In genomic region chr5:151682240-151682639, GRCh38 we compare ENCODE assay signal across 14 cellular contexts. TPM values are rescaled to one million over a fixed set of nuclear protein-coding genes. Genes with fewer than 3 reads are reported as not detected.
DNase-seq lines count a peak whose midpoint lies in the region; ATAC-seq and TF ChIP-seq lines count a peak whose summit lies in the region.
"Had no signal": no experiment of that assay in that cellular context is flagged by ENCODE, and none has a peak within 500 bp of the region (broad histone marks: within the 10 kb centered on the region; RNA-seq: fewer than 3 reads in every experiment).

No MANE protein-coding gene starts in this region.

- TF ChIP-seq EP300 in esophagus muscularis mucosa (IDR thresholded peaks at IDR 0.05): no peak

- H3K4me1 ChIP-seq in heart right ventricle (peaks cover 16 to 81% (median 74%) of the 10 kb centered on the region in 9 donors), esophagus muscularis mucosa (peaks cover 63 to 99% (median 96%) of the 10 kb centered on the region in 4 donors), parathyroid adenoma (peaks cover 32% of the 10 kb centered on the region)
- H3K4me1 ChIP-seq: colonic mucosa had no signal

- peak overlapping the region; percentile 54 to 95 (median 90) for H3K27ac ChIP-seq in heart right ventricle
- H3K27ac ChIP-seq in esophagus muscularis mucosa (replicated peaks in 1 of 4): peak overlapping the region; percentile 86 to 92 (median 88)
- H3K27ac ChIP-seq in parathyroid adenoma: peak overlapping the region; percentile 17

- no peak overlapping the region for H2AFZ ChIP-seq in parathyroid adenoma

- DNase-seq in heart right ventricle (no peak), left cardiac atrium (no peak), esophagus muscularis mucosa (ENCODE audit: extremely low spot score) (no peak), DMS53 treated with DMSO at 0.1 percent for 48 hours (lab: John Stamatoyannopoulos, UW; ENCODE audit: unreplicated experiment) (no peak), COLO668 (lab: John Stamatoyannopoulos, UW; ENCODE audit: unreplicated experiment) (no peak), OCI-M1 (lab: John Stamatoyannopoulos, UW) (no peak), NCI-H1436 treated with DMSO at 0.1 percent for 48 hours (lab: John Stamatoyannopoulos, UW) (no peak)
- DNase-seq: ACHN; activated CD4-positive, alpha-beta T cell treated with anti-CD3 and anti-CD28 coated beads, Interleukin-2, amount 50 U/mL, for 1 hour; activated gamma-delta T cell; colonic mucosa; NCI-H526 treated with DMSO at 0.1 percent for 48 hours; SW 1271 had no signal

- H3K4me3 ChIP-seq in heart right ventricle (peak overlapping the region in 9 of 10 donors; percentile 6 to 78 (median 69)), esophagus muscularis mucosa (peak overlapping the region in 3 of 4 donors; percentile 13 to 77 (median 71)), parathyroid adenoma (ENCODE audit: low read depth, low read length) (no peak overlapping the region)
- H3K4me3 ChIP-seq: colonic mucosa had no signal

- no peak for TF ChIP-seq POLR2A in esophagus muscularis mucosa (IDR thresholded peaks at IDR 0.05; ENCODE audit: low read depth)

- 59 to 68% methylated on average over 6 of the region's 6 CpGs for WGBS in heart right ventricle, 2 donors
- 65% methylated on average over 6 of the region's 6 CpGs for WGBS in esophagus muscularis mucosa

- peaks cover 40% of the 10 kb centered on the region for H3K79me2 ChIP-seq in parathyroid adenoma

- H3K4me2 ChIP-seq in parathyroid adenoma (ENCODE audit: low read length): no peak overlapping the region

- H3K9ac ChIP-seq in parathyroid adenoma: no peak overlapping the region

- intact Hi-C loops in heart right ventricle (cut with DNase I): loop anchor here in 1 of 10 donors (2.0 kb wide), 1 partner anchor 17 kb away; no protein-coding TSS in a partner anchor
- intact Hi-C loops in left cardiac atrium (cut with DNase I): no loop called here
- intact Hi-C loops in esophagus muscularis mucosa (cut with DNase I): no loop called here

- H3K9me3 ChIP-seq in heart right ventricle: no peaks in the 10 kb centered on the region
- no peaks in the 10 kb centered on the region for H3K9me3 ChIP-seq in esophagus muscularis mucosa
- H3K9me3 ChIP-seq in parathyroid adenoma (ENCODE audit: control insufficient read depth, low read length): no peaks in the 10 kb centered on the region
- H3K9me3 ChIP-seq: colonic mucosa had no signal

- no peak for TF ChIP-seq CTCF in heart right ventricle (IDR thresholded peaks at IDR 0.05)
- no peak for TF ChIP-seq CTCF in esophagus muscularis mucosa (IDR thresholded peaks at IDR 0.05)
- TF ChIP-seq CTCF in parathyroid adenoma (IDR thresholded peaks at IDR 0.05): no peak

- ATAC-seq in heart right ventricle (no peak), left cardiac atrium (no peak)

- peaks cover 0 to 10% (median 0%) of the 10 kb centered on the region in 7 donors for H3K27me3 ChIP-seq in heart right ventricle
- no peaks in the 10 kb centered on the region for H3K27me3 ChIP-seq in esophagus muscularis mucosa
- H3K27me3 ChIP-seq in parathyroid adenoma (ENCODE audit: control insufficient read depth, insufficient read depth, low read length): no peaks in the 10 kb centered on the region
- H3K27me3 ChIP-seq: colonic mucosa had no signal

- H3K36me3 ChIP-seq in heart right ventricle (peaks cover 0 to 30% (median 0%) of the 10 kb centered on the region in 9 donors), esophagus muscularis mucosa (peaks cover 0 to 32% (median 0%) of the 10 kb centered on the region in 4 donors), parathyroid adenoma (ENCODE audit: control insufficient read depth, insufficient read depth, low read length) (no peaks in the 10 kb centered on the region)
- H3K36me3 ChIP-seq: colonic mucosa had no signal

RNA-seq across cellular contexts. Expression of gene SPARC, which starts 4.5 kb away (rescaled TPM):
- total RNA-seq in heart right ventricle (1,000 to 10,000 TPM in 1 of 10 donors, 100 to 1,000 TPM in 9; 261 to 1,135 (median 456) TPM), left cardiac atrium (1,000 to 10,000 TPM in 1 of 2 donors, 100 to 1,000 TPM in 1; 807 to 1,125 TPM), esophagus muscularis mucosa (100 to 1,000 TPM; 269 to 875 (median 432) TPM)
- 100 to 1,000 TPM; 144 to 924 TPM for polyA plus RNA-seq in heart right ventricle

Comparison
In these comparisons a context has a peak if more than half of its experiments do, and no peak if none do; other contexts are left out.
1. H3K27ac ChIP-seq: peak in every context shown above with its lines; median percentile 90 in heart right ventricle; 88 in esophagus muscularis mucosa; 17 in parathyroid adenoma.